ENCODE assay signal across 2 cellular contexts in the genomic region with DNA sequence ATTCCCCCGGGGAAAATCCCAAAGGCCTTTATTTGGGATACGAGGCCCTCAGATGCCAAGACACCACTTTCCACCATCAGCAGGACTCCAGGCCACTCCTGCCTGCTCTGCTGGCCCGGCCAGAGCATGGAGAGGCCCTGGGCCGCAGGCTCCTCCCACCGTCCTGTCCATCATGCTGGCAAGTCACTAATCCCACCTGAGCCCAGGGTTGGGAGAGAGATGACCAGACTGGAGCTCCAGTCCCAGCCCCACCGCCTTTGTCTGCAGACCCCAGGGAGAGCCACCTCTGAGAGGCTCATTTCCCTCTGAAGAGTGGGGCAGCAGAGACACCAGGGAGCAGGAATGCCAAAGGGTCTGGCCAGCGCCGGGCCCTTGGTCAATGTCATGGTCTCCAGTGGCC.
A peak's percentile ranks its signal among the peaks of the same experiment; 100 is the strongest.
TF ChIP-seq lines count a peak whose summit lies in the region.

No MANE protein-coding gene starts in this region.

TF ChIP-seq in HEK293T, 16 proteins besides CTCF, POLR2A, EP300 and RAD21:
- TF ChIP-seq FOXK2 (IDR thresholded peaks at IDR 0.05) = no peak
- TF ChIP-seq, protein P1, sequence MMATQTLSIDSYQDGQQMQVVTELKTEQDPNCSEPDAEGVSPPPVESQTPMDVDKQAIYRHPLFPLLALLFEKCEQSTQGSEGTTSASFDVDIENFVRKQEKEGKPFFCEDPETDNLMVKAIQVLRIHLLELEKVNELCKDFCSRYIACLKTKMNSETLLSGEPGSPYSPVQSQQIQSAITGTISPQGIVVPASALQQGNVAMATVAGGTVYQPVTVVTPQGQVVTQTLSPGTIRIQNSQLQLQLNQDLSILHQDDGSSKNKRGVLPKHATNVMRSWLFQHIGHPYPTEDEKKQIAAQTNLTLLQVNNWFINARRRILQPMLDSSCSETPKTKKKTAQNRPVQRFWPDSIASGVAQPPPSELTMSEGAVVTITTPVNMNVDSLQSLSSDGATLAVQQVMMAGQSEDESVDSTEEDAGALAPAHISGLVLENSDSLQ (IDR thresholded peaks at IDR 0.05) = peak; percentile 45; the same call in 1 of the 2 replicates

TF ChIP-seq in H1, 55 proteins besides CTCF, POLR2A, EP300 and RAD21:
- TF ChIP-seq FOSL1 (IDR thresholded peaks at IDR 0.05; ENCODE audit: insufficient read depth, low read depth, low read length) = no peak
- no peak for TF ChIP-seq ZNF274 (IDR thresholded peaks at IDR 0.05; ENCODE audit: borderline replicate concordance, extremely low read depth, low read length)
- TF ChIP-seq NANOG (IDR thresholded peaks at IDR 0.05; ENCODE audit: insufficient read depth, low read depth, low read length, poor library complexity, severe bottlenecking) = no peak
- TF ChIP-seq ASH2L (IDR thresholded peaks at IDR 0.05; ENCODE audit: low read length) = no peak
- no peak for TF ChIP-seq SIX5 (IDR thresholded peaks at IDR 0.05; ENCODE audit: low read depth, low read length)
- TF ChIP-seq, protein P2, sequence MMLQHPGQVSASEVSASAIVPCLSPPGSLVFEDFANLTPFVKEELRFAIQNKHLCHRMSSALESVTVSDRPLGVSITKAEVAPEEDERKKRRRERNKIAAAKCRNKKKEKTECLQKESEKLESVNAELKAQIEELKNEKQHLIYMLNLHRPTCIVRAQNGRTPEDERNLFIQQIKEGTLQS (IDR thresholded peaks at IDR 0.05; ENCODE audit: insufficient read depth, low read depth, low read length) = no peak
- no peak for TF ChIP-seq TAF7 (optimal IDR thresholded peaks at IDR 0.05; ENCODE audit: borderline replicate concordance, low read depth, low read length)
- no peak for TF ChIP-seq TCF12 (IDR thresholded peaks at IDR 0.05; ENCODE audit: low read depth, low read length)
- no peak for TF ChIP-seq RFX5 (IDR thresholded peaks at IDR 0.05; ENCODE audit: borderline replicate concordance, low read depth, low read length)
- TF ChIP-seq JUN (IDR thresholded peaks at IDR 0.05; ENCODE audit: low read depth, low read length) = no peak
- no peak for TF ChIP-seq CREB1 (IDR thresholded peaks at IDR 0.05)
- no peak for TF ChIP-seq RBBP5 (IDR thresholded peaks at IDR 0.05; ENCODE audit: borderline replicate concordance, low read depth, low read length)
- no peak for TF ChIP-seq CEBPB (IDR thresholded peaks at IDR 0.05; ENCODE audit: low read depth, low read length)
- no peak for TF ChIP-seq KDM4A (IDR thresholded peaks at IDR 0.05; ENCODE audit: low read depth, low read length, severe bottlenecking)
- TF ChIP-seq RXRA (IDR thresholded peaks at IDR 0.05; ENCODE audit: insufficient read depth, low read depth, low read length) = no peak
- TF ChIP-seq KDM5A (IDR thresholded peaks at IDR 0.05; ENCODE audit: low read length) = no peak
- no peak for TF ChIP-seq MAFK (IDR thresholded peaks at IDR 0.05; ENCODE audit: low read depth, low read length)
- TF ChIP-seq TAF1 (IDR thresholded peaks at IDR 0.05; ENCODE audit: low read depth, low read length) = no peak
- TF ChIP-seq POU5F1 (IDR thresholded peaks at IDR 0.05; ENCODE audit: low read depth, low read length) = no peak
